In the genomic region with DNA sequence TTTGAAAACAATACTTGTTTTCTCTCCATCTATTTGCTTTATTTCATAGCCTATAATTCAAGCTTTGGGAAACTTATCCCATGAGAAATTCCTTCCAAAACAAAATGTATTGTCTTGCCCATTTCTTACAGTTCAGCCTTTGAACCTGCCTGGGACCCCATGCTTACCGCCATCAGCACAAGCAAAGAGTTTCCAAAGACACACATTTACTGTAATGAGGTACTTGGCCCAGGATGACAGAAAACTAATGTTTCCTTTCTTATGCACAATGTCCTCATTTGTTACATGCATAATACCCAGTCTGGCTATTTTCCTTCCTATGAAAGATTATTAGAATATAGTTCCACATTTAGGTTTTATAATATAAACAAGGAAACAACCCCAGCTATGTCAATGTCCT, we compare ENCODE assay signal across 20 cellular contexts.
DNase-seq lines count a peak whose midpoint lies in the region; ATAC-seq and TF ChIP-seq lines count a peak whose summit lies in the region.
"Had no signal": no experiment of that assay in that cellular context is flagged by ENCODE, and none has a peak within 500 bp of the region (broad histone marks: within the 10 kb centered on the region; RNA-seq: fewer than 3 reads in every experiment).

No MANE protein-coding gene starts in this region.

- DNase-seq in H9 (no peak), PC-3 (no peak), chondrocyte (ENCODE audit: low spot score) (no peak), smooth muscle cell (lab: John Stamatoyannopoulos, UW; ENCODE audit: unreplicated experiment) (no peak), upper lobe of left lung (no peak)
- DNase-seq: CD8-positive, alpha-beta T cell; KG1; NCI-H1092 treated with DMSO at 0.1 percent for 48 hours; NCI-H1436 treated with DMSO at 0.1 percent for 48 hours; NCI-H1930; NCI-H2227 treated with DMSO at 0.1 percent for 48 hours; NCI-H510A; NCI-H748 treated with DMSO at 0.1 percent for 48 hours; SJCRH30; T-helper 1 cell had no signal

- H3K9ac ChIP-seq in H9 (ENCODE audit: extremely low read depth, insufficient read length, low read length) (no peak overlapping the region), PC-3 (ENCODE audit: low read length) (peak overlapping the region; percentile 81), smooth muscle cell (ENCODE audit: low read depth) (no peak overlapping the region)
- H3K9ac ChIP-seq: BLaER1 treated with 17β-estradiol and CSF1 and Interleukin-3, amounts not matched to agents 10 nM and 100 nM had no signal

- no peak overlapping the region for H3K4me3 ChIP-seq in PC-3 (ENCODE audit: low read length)
- no peak overlapping the region for H3K4me3 ChIP-seq in smooth muscle cell
- H3K4me3 ChIP-seq in upper lobe of left lung = no peak overlapping the region
- H3K4me3 ChIP-seq: BLaER1 treated with 17β-estradiol and CSF1 and Interleukin-3, amounts not matched to agents 10 nM and 100 nM; SJCRH30 had no signal

- no peaks in the 10 kb centered on the region for H3K23me2 ChIP-seq in H9 (ENCODE audit: insufficient read length, low read depth, low read length, poor library complexity, severe bottlenecking)

- H2BK120ac ChIP-seq in H9 (ENCODE audit: low read depth, low read length, poor library complexity, severe bottlenecking) = no peak overlapping the region

- H3K9me2 ChIP-seq in PC-3 (replicated peaks; ENCODE audit: low read length) = no peaks in the 10 kb centered on the region

- H3K9me3 ChIP-seq in H9 (ENCODE audit: control insufficient read depth, low read depth, low read length) (no peaks in the 10 kb centered on the region), PC-3 (ENCODE audit: low read length) (no peaks in the 10 kb centered on the region), smooth muscle cell (replicated peaks; ENCODE audit: low read depth) (no peaks in the 10 kb centered on the region), upper lobe of left lung (no peaks in the 10 kb centered on the region)
- H3K9me3 ChIP-seq: BLaER1 treated with 17β-estradiol and CSF1 and Interleukin-3, amounts not matched to agents 10 nM and 100 nM; SJCRH30 had no signal

- H3K4me1 ChIP-seq in H9 (ENCODE audit: insufficient read depth, low read length) = peaks cover 12% of the 10 kb centered on the region
- peaks cover 72% of the 10 kb centered on the region for H3K4me1 ChIP-seq in PC-3 (ENCODE audit: insufficient read depth, low read length)
- H3K4me1 ChIP-seq in smooth muscle cell (ENCODE audit: low read depth) = peaks cover 7% of the 10 kb centered on the region
- no peaks in the 10 kb centered on the region for H3K4me1 ChIP-seq in upper lobe of left lung
- H3K4me1 ChIP-seq: BLaER1 treated with 17β-estradiol and CSF1 and Interleukin-3, amounts not matched to agents 10 nM and 100 nM; SJCRH30 had no signal

- peaks cover 9 to 11% of the 10 kb centered on the region in 2 experiments for H3K9me3 Mint-ChIP-seq in H9
- H3K9me3 Mint-ChIP-seq in chondrocyte (ENCODE audit: low read depth) = no peaks in the 10 kb centered on the region
- H3K9me3 Mint-ChIP-seq: CD8-positive, alpha-beta T cell had no signal

- H3F3A ChIP-seq in PC-3 (ENCODE audit: low read length, unreplicated experiment) (peaks cover 7% of the 10 kb centered on the region), smooth muscle cell (ENCODE audit: low read depth) (no peaks in the 10 kb centered on the region)

- H3K4ac ChIP-seq in H9 (ENCODE audit: low read depth, low read length) = no peak overlapping the region

- H4K8ac ChIP-seq in H9 (replicated peaks; ENCODE audit: insufficient read length, low read depth, low read length) = no peak overlapping the region

- ATAC-seq in PC-3 (no peak), upper lobe of left lung (ENCODE audit: low FRiP score in 2 of 2) (no peak), GM18511 (IDR thresholded peaks at IDR 0.05; ENCODE audit: unreplicated experiment) (no peak), HG02759 (IDR thresholded peaks at IDR 0.05; ENCODE audit: unreplicated experiment) (no peak)
- ATAC-seq: CD8-positive, alpha-beta T cell; HCT116; Panc1 had no signal

- CTCF ChIA-PET in PC-3 (lab: Charles Lee) = interaction anchor here (0.8 kb wide), 1 partner anchor 19 kb away, joined by 3 read pairs; no protein-coding TSS in a partner anchor

- TF ChIP-seq CTCF in H9 (conservative IDR thresholded peaks at IDR 0.05) = no peak
- no peak for TF ChIP-seq CTCF in PC-3 (conservative IDR thresholded peaks at IDR 0.05; ENCODE audit: low read depth, low read length)
- TF ChIP-seq CTCF in chondrocyte (IDR thresholded peaks at IDR 0.05) = no peak
- no peak for TF ChIP-seq CTCF in smooth muscle cell (IDR thresholded peaks at IDR 0.05; ENCODE audit: borderline replicate concordance, insufficient read depth, poor library complexity, severe bottlenecking)
- no peak for TF ChIP-seq CTCF in upper lobe of left lung (IDR thresholded peaks at IDR 0.05)

- intact Hi-C loops in PC-3 (cut with micrococcal nuclease) = loop anchor here (1.0 kb wide), 2 partner anchors 14 to 19 kb away; no protein-coding TSS in a partner anchor

- no peak overlapping the region for H2BK20ac ChIP-seq in H9 (ENCODE audit: low read depth, low read length, poor library complexity, severe bottlenecking)

- no peak overlapping the region for H2BK12ac ChIP-seq in H9 (ENCODE audit: insufficient read length, low read depth, low read length)

- H3K18ac ChIP-seq in H9 (ENCODE audit: insufficient read length, low read depth, low read length) = no peak overlapping the region

- TF ChIP-seq EP300 in upper lobe of left lung (IDR thresholded peaks at IDR 0.05) = no peak

- no peak for TF ChIP-seq POLR2A in upper lobe of left lung (IDR thresholded peaks at IDR 0.05)

- no peak overlapping the region for H3K14ac ChIP-seq in H9 (ENCODE audit: insufficient read depth, low read length)

- WGBS in H9 (ENCODE audit: extremely low coverage, insufficient read length, low lambda C conversion rate) = no CpG with 5 or more reads among the region's 1 CpG
- 90% methylated on average over 1 of the region's 1 CpG for WGBS in smooth muscle cell (ENCODE audit: low lambda C conversion rate)
- 66 to 77% methylated on average over 1 of the region's 1 CpG for WGBS in upper lobe of left lung, 2 donors

- H3K4me3 Mint-ChIP-seq in H9 (0 out of 5 replicates have a peak overlapping the region, but pooled peaks of 1 of the 2 experiments have one; percentile 28), chondrocyte (ENCODE audit: unreplicated experiment) (no peak overlapping the region)
- H3K4me3 Mint-ChIP-seq: CD8-positive, alpha-beta T cell had no signal

- no peak overlapping the region for H2BK5ac ChIP-seq in H9 (ENCODE audit: insufficient read length, low read length)

- peak overlapping the region in 2 of 3 experiments; percentile 46 to 56; a peak in 3 of 7 replicates for H3K27ac Mint-ChIP-seq in H9
- peak overlapping the region; percentile 6 for H3K27ac Mint-ChIP-seq in chondrocyte (ENCODE audit: unreplicated experiment)
- H3K27ac Mint-ChIP-seq: CD8-positive, alpha-beta T cell had no signal

- no peaks in the 10 kb centered on the region for H3K79me1 ChIP-seq in H9 (ENCODE audit: insufficient read depth, low read depth, low read length, poor library complexity, severe bottlenecking)

- H4K20me1 ChIP-seq in H9 (ENCODE audit: control insufficient read depth, insufficient read depth, insufficient read length) (no peaks in the 10 kb centered on the region), PC-3 (ENCODE audit: low read length) (no peaks in the 10 kb centered on the region), smooth muscle cell (ENCODE audit: low read depth) (no peaks in the 10 kb centered on the region)
- H4K20me1 ChIP-seq: BLaER1 treated with 17β-estradiol and CSF1 and Interleukin-3, amounts not matched to agents 10 nM and 100 nM had no signal

- no peak overlapping the region for H3T11ph ChIP-seq in H9 (ENCODE audit: low read length)

- no peak overlapping the region for H2BK15ac ChIP-seq in H9 (ENCODE audit: low read depth, low read length)

- no peak overlapping the region for H3K27ac ChIP-seq in H9 (ENCODE audit: insufficient read length, low read depth, low read length)
- peak overlapping the region; percentile 98 for H3K27ac ChIP-seq in PC-3 (ENCODE audit: low read length)
- H3K27ac ChIP-seq in smooth muscle cell (ENCODE audit: low read depth) = peak overlapping the region; percentile 69
- no peak overlapping the region for H3K27ac ChIP-seq in upper lobe of left lung
- H3K27ac ChIP-seq: BLaER1 treated with 17β-estradiol and CSF1 and Interleukin-3, amounts not matched to agents 10 nM and 100 nM; SJCRH30 had no signal

- H3K36me3 Mint-ChIP-seq in H9 (ENCODE audit: insufficient read depth in 1 of 3, low read depth in 3 of 3) = peaks cover 5 to 13% (median 10%) of the 10 kb centered on the region in 3 experiments; a peak in 6 of 7 replicates
- H3K36me3 Mint-ChIP-seq in chondrocyte (ENCODE audit: low read depth) = no peaks in the 10 kb centered on the region
- H3K36me3 Mint-ChIP-seq: CD8-positive, alpha-beta T cell had no signal

- H4K5ac ChIP-seq in H9 (ENCODE audit: insufficient read length, low read depth, low read length) = no peak overlapping the region

- H3K79me2 ChIP-seq in H9 (ENCODE audit: insufficient read depth, low read length) (no peaks in the 10 kb centered on the region), PC-3 (ENCODE audit: low read length) (peaks cover 19% of the 10 kb centered on the region), smooth muscle cell (ENCODE audit: low read depth) (no peaks in the 10 kb centered on the region)

- H3K27me3 Mint-ChIP-seq in H9 (ENCODE audit: low read depth) (no peaks in the 10 kb centered on the region), chondrocyte (ENCODE audit: low read depth) (no peaks in the 10 kb centered on the region)

- H4K91ac ChIP-seq in H9 (ENCODE audit: insufficient read length, low read depth, low read length) = no peak overlapping the region

- H3K36me3 ChIP-seq in PC-3 (ENCODE audit: low read depth, low read length) (0 out of 2 replicates have a peak, but pooled peaks cover 6% of the 10 kb centered on the region), smooth muscle cell (ENCODE audit: low read depth) (no peaks in the 10 kb centered on the region), upper lobe of left lung (no peaks in the 10 kb centered on the region)
- H3K36me3 ChIP-seq: BLaER1 treated with 17β-estradiol and CSF1 and Interleukin-3, amounts not matched to agents 10 nM and 100 nM; SJCRH30 had no signal

- H2AK5ac ChIP-seq in H9 (ENCODE audit: insufficient read length, low read length) = no peak overlapping the region

- H2AFZ ChIP-seq in H9 (ENCODE audit: low read length) = no peak overlapping the region
- no peak overlapping the region for H2AFZ ChIP-seq in PC-3 (ENCODE audit: low read length)
- H2AFZ ChIP-seq in smooth muscle cell (ENCODE audit: low read depth) = no peak overlapping the region

- H3K4me1 Mint-ChIP-seq in H9 = peaks cover 33 to 52% of the 10 kb centered on the region in 2 experiments
- H3K4me1 Mint-ChIP-seq in chondrocyte (ENCODE audit: low read depth) = peaks cover 61% of the 10 kb centered on the region

- H3K23ac ChIP-seq in H9 (ENCODE audit: insufficient read length, low read depth, low read length) = no peak overlapping the region

- POLR2A ChIA-PET in PC-3 (lab: Charles Lee; ENCODE audit: unreplicated experiment) = interaction anchor here (0.6 kb wide), 1 partner anchor 21 kb away, joined by 5 read pairs; no protein-coding TSS in a partner anchor

- no peak overlapping the region for H3K4me2 ChIP-seq in H9 (ENCODE audit: insufficient read depth, insufficient read length, low read length)
- peak overlapping the region; percentile 60 for H3K4me2 ChIP-seq in PC-3 (ENCODE audit: low read length)
- H3K4me2 ChIP-seq in smooth muscle cell = no peak overlapping the region
- H3K4me2 ChIP-seq: BLaER1 treated with 17β-estradiol and CSF1 and Interleukin-3, amounts not matched to agents 10 nM and 100 nM had no signal

- H3K56ac ChIP-seq in H9 (ENCODE audit: insufficient read length, low read depth, low read length) = no peak overlapping the region

- H3K27me3 ChIP-seq in H9 (ENCODE audit: insufficient read depth, low read length) (no peaks in the 10 kb centered on the region), PC-3 (ENCODE audit: low read length) (no peaks in the 10 kb centered on the region), smooth muscle cell (ENCODE audit: low read depth) (no peaks in the 10 kb centered on the region), upper lobe of left lung (no peaks in the 10 kb centered on the region)
- H3K27me3 ChIP-seq: BLaER1 treated with 17β-estradiol and CSF1 and Interleukin-3, amounts not matched to agents 10 nM and 100 nM had no signal

- no TSS peak for BruUV-seq in PC-3 (replicated peaks; lab: Mats Ljungman, UMichigan)

Comparison
In these comparisons a context has a peak if more than half of its experiments do, and no peak if none do; other contexts are left out.
1. H3K27ac ChIP-seq: peak in PC-3 (single experiment) and smooth muscle cell (single experiment); none in H9 (single experiment) and upper lobe of left lung (0 of 4).